8 cellular contexts compared by ENCODE assay signal in genomic region chr10:67884842-67885680, GRCh38. TPM values are rescaled to one million over a fixed set of nuclear protein-coding genes. Genes with fewer than 3 reads are reported as not detected.
DNase-seq lines count a peak whose midpoint lies in the region; ATAC-seq and TF ChIP-seq lines count a peak whose summit lies in the region.

No MANE protein-coding gene starts in this region.

- peak overlapping the region; percentile 95 for H3K27ac ChIP-seq in trophoblast cell (ENCODE audit: low read depth, low read length)
- peak overlapping the region; percentile 90 to 99 for H3K27ac ChIP-seq in tibial artery

- H3K36me3 ChIP-seq in adipocyte (ENCODE audit: control insufficient read depth, insufficient read depth, low read length, severe bottlenecking) (peaks cover 31% of the 10 kb centered on the region), trophoblast cell (ENCODE audit: control insufficient read depth in 1 of 2, insufficient read depth in 2 of 2, low read length in 2 of 2) (peaks cover 5 to 7% of the 10 kb centered on the region in 2 experiments), tibial artery (peaks cover 25 to 32% (median 30%) of the 10 kb centered on the region in 3 donors)

- peak overlapping the region; percentile 10 for H4K12ac ChIP-seq in trophoblast cell (ENCODE audit: low read depth, low read length)

- no peak overlapping the region for H2BK12ac ChIP-seq in trophoblast cell (ENCODE audit: low read length)

- H3K14ac ChIP-seq in trophoblast cell (ENCODE audit: low read length), result peak overlapping the region; percentile 60

- WGBS in trophoblast cell (ENCODE audit: extremely low coverage, insufficient coverage, insufficient read length), result no CpG with 5 or more reads among the region's 73 CpGs

- DNase-seq in MV-4-11 (lab: John Stamatoyannopoulos, UW), result peak; percentile 53
- peak; percentile 69 for DNase-seq in T follicular helper cell (ENCODE audit: low read depth)
- peak; percentile 90 for DNase-seq in adipocyte (ENCODE audit: low read depth)
- DNase-seq in cardiac septum (ENCODE audit: low spot score), result peak; percentile 91
- DNase-seq in trophoblast cell, result peak; percentile 78
- peak; percentile 87 to 90 for DNase-seq in tibial artery

- peak overlapping the region; percentile 69 for H4K8ac ChIP-seq in trophoblast cell (ENCODE audit: low read depth, low read length)

- peak overlapping the region; percentile 95 for H3K4me2 ChIP-seq in trophoblast cell (ENCODE audit: low read length)

- intact Hi-C loops in cardiac septum (cut with DNase I) (loop anchor here (1.0 to 10.0 kb wide), 2 partner anchors 189 to 440 kb away; no protein-coding TSS in a partner anchor), tibial artery (cut with DNase I; ENCODE audit: low total_unique reads) (loop anchor here (10.0 kb wide), 1 partner anchor 190 kb away; the partner anchor contains the start of gene HERC4)

- peak in 1 of 2 experiments; percentile 11 for TF ChIP-seq CTCF in tibial artery (IDR thresholded peaks at IDR 0.05)

- H2AFZ ChIP-seq in trophoblast cell (ENCODE audit: insufficient read depth, low read length, poor library complexity), result peak overlapping the region; percentile 41

- H3K4me1 ChIP-seq in adipocyte (ENCODE audit: control insufficient read depth, insufficient read depth, low read length) (peaks cover 23% of the 10 kb centered on the region), trophoblast cell (ENCODE audit: control insufficient read depth in 1 of 2, insufficient read depth in 2 of 2, low read length in 2 of 2) (no peaks in the 10 kb centered on the region), tibial artery (peaks cover 0 to 36% (median 7%) of the 10 kb centered on the region in 4 donors)

- H3K18ac ChIP-seq in trophoblast cell (ENCODE audit: low read length), result peak overlapping the region; percentile 60

- peak overlapping the region; percentile 11 for H3K4ac ChIP-seq in trophoblast cell (ENCODE audit: low read depth, low read length)

- H2BK120ac ChIP-seq in trophoblast cell (ENCODE audit: insufficient read depth, low read length, poor library complexity), result peak overlapping the region; percentile 16

- H3K27me3 ChIP-seq in adipocyte (replicated peaks; ENCODE audit: control insufficient read depth, insufficient read depth, low read length) (no peaks in the 10 kb centered on the region), trophoblast cell (ENCODE audit: insufficient read depth, low read length) (no peaks in the 10 kb centered on the region), tibial artery (no peaks in the 10 kb centered on the region)

- H4K91ac ChIP-seq in trophoblast cell (ENCODE audit: low read depth, low read length), result peak overlapping the region; percentile 74

- H3K79me1 ChIP-seq in trophoblast cell (ENCODE audit: low read length), result peaks cover 7% of the 10 kb centered on the region

- H2AK5ac ChIP-seq in trophoblast cell (ENCODE audit: low read length), result no peak overlapping the region

- peak; percentile 58 for ATAC-seq in HG02571 (IDR thresholded peaks at IDR 0.05; ENCODE audit: unreplicated experiment)

- H3K4me3 ChIP-seq in GM08714 (ENCODE audit: low read length) (peak overlapping the region; percentile 96), adipocyte (ENCODE audit: low read length) (peak overlapping the region; percentile 89), trophoblast cell (ENCODE audit: low read depth, low read length) (peak overlapping the region; percentile 94), tibial artery (peak overlapping the region; percentile 60 to 82)

- peaks cover 8% of the 10 kb centered on the region for H3K79me2 ChIP-seq in trophoblast cell (ENCODE audit: control insufficient read depth, insufficient read depth, low read length, poor library complexity)

- peak overlapping the region; percentile 82 for H3K9ac ChIP-seq in adipocyte (ENCODE audit: low read length)
- H3K9ac ChIP-seq in trophoblast cell (ENCODE audit: low read length), result peak overlapping the region; percentile 94

- peak overlapping the region; percentile 80 for H2BK5ac ChIP-seq in trophoblast cell (ENCODE audit: low read depth, low read length, poor library complexity)

- H3K9me3 ChIP-seq in adipocyte (ENCODE audit: control insufficient read depth, low read length) (no peaks in the 10 kb centered on the region), trophoblast cell (ENCODE audit: insufficient read depth, low read depth, low read length) (no peaks in the 10 kb centered on the region), tibial artery (no peaks in the 10 kb centered on the region)

- H3K23ac ChIP-seq in trophoblast cell (ENCODE audit: low read length), result no peak overlapping the region

RNA-seq across cellular contexts. Expression of gene SIRT1, which starts 0.6 kb away (rescaled TPM):
- 16.1 TPM for total RNA-seq in cardiac septum
- polyA plus RNA-seq in trophoblast cell (2013), result 9.8 and 10.4 TPM in 2 replicates

RNA-seq across cellular contexts. Expression of gene DNAJC12, which starts 47.1 kb away (rescaled TPM):
- total RNA-seq in cardiac septum, result 4.0 TPM
- polyA plus RNA-seq in trophoblast cell (2013), result 0.08 and 0.21 TPM in 2 replicates

Comparison
In these comparisons a context has a peak if more than half of its experiments do, and no peak if none do; other contexts are left out.
1. Peak in every context shown above with its lines: DNase-seq, ATAC-seq, H3K4me3 ChIP-seq and H3K27ac ChIP-seq.